In the genomic region with DNA sequence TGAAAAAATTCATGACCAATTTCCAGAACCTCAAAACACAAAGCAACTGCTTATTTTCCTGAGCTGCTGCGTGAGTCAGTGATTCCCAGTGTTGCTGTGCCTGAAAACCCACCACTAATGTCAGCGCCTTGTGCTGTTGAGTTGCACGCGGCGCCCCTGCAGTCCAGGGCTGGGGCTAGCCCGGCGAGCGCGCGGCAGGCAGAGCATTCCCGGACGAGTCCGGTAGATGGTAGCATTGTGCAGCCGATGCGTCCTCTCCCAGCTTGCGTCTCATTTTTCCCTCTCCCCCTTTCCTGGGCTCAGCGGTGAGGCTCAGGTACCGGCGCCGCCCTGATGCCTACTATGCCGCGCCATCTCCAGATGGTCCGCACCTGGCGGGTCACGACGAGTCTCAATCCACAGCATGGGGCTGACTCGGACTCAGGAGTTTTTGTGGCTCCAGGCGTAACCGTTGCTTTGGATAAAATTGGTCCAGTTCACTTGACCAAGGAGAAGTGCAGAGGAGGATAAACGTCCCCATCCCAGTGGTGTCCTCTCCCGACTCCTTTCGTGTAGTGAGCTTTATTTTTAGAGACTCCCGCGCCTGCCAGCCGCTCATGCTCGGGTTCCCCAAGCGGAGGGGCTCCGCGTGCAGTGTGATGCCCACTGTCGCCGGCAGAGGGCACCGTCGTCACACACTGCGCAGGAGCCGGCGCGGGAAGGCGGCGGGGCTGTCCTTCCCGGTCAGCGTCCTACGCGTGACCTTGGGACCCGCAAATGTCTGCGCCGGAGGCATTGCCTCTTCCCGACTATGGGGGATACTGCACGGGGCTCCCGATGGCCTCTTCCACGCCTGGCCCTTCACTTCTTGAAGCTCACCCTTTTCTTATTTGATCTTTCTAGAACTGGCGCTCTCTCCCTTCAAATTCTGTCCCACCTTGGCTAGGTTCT, we compare ENCODE assay signal across 8 cellular contexts. TPM values are rescaled to one million over a fixed set of nuclear protein-coding genes. Genes with fewer than 3 reads are reported as not detected.
DNase-seq lines count a peak whose midpoint lies in the region; ATAC-seq and TF ChIP-seq lines count a peak whose summit lies in the region.

No MANE protein-coding gene starts in this region.

- peak overlapping the region; percentile 80 for H3K4me3 ChIP-seq in AG09309 (ENCODE audit: control insufficient read depth, low read depth, low read length)
- H3K4me3 ChIP-seq in kidney epithelial cell (ENCODE audit: low read depth, low read length) = peak overlapping the region; percentile 52

- H3K36me3 ChIP-seq in kidney epithelial cell (ENCODE audit: control insufficient read depth, insufficient read depth, low read length) = no peaks in the 10 kb centered on the region

- peaks cover 23% of the 10 kb centered on the region for H3K4me1 Mint-ChIP-seq in chondrocyte (ENCODE audit: low read depth)

- no peaks in the 10 kb centered on the region for H3K9me3 Mint-ChIP-seq in chondrocyte (ENCODE audit: low read depth)

- peak overlapping the region; percentile 92 for H3K4me3 Mint-ChIP-seq in chondrocyte (ENCODE audit: unreplicated experiment)

- peak; percentile 99 for ATAC-seq in GM18907 (IDR thresholded peaks at IDR 0.05; ENCODE audit: unreplicated experiment)
- ATAC-seq in HG03175 (IDR thresholded peaks at IDR 0.05; ENCODE audit: unreplicated experiment) = peak; percentile 96

- TF ChIP-seq CTCF in AG09309 (IDR thresholded peaks at IDR 0.05; ENCODE audit: control insufficient read depth, insufficient read depth, low read depth, low read length, missing control alignments) (peak; percentile 97), chondrocyte (IDR thresholded peaks at IDR 0.05) (peak; percentile 88), kidney epithelial cell (IDR thresholded peaks at IDR 0.05; ENCODE audit: insufficient read depth, low read length, poor library complexity, severe bottlenecking) (peak; percentile 96)

- peak overlapping the region; percentile 89 for H3K27ac Mint-ChIP-seq in chondrocyte (ENCODE audit: unreplicated experiment)

- peaks cover 4% of the 10 kb centered on the region for H3K27me3 ChIP-seq in kidney epithelial cell (ENCODE audit: control insufficient read depth, insufficient read depth, low read length)

- H3K27me3 Mint-ChIP-seq in chondrocyte (ENCODE audit: low read depth) = peaks cover 3% of the 10 kb centered on the region

- no peaks in the 10 kb centered on the region for H3K36me3 Mint-ChIP-seq in chondrocyte (ENCODE audit: low read depth)

- DNase-seq in AG09309 (ENCODE audit: low read depth) = no peak
- peak; percentile 58 for DNase-seq in NCI-H226
- DNase-seq in activated CD4-positive, CD25-positive, alpha-beta regulatory T cell treated with anti-CD3 and anti-CD28 coated beads, Interleukin-2, amount 50 U/mL, for 72 hours = peak; percentile 79
- peak; percentile 91 for DNase-seq in chondrocyte (ENCODE audit: low spot score)
- peak; percentile 31 for DNase-seq in kidney epithelial cell (ENCODE audit: low read depth)
- DNase-seq in stimulated activated CD4-positive, alpha-beta T cell treated with anti-CD3 and anti-CD28 coated beads, Interleukin-15, amount 100 ng/mL, for 1 hour (ENCODE audit: low read depth in 1 of 2, low spot score in 1 of 2) = peak; percentile 37 to 66

RNA-seq across cellular contexts. Expression of a gene that starts 53.6 kb away (rescaled TPM):
- total RNA-seq in chondrocyte = 3,991 to 5,189 TPM (median 5,125 TPM) in 3 replicates
- total RNA-seq in kidney epithelial cell = 1,064 and 1,134 TPM in 2 replicates
